In genomic region chr5:10505517-10506095, GRCh38 we compare ENCODE assay signal across 11 cellular contexts. TPM values are rescaled to one million over a fixed set of nuclear protein-coding genes. Genes with fewer than 3 reads are reported as not detected.
DNase-seq lines count a peak whose midpoint lies in the region; ATAC-seq, FAIRE-seq and TF ChIP-seq lines count a peak whose summit lies in the region.
"Had no signal": no experiment of that assay in that cellular context is flagged by ENCODE, and none has a peak within 500 bp of the region (broad histone marks: within the 10 kb centered on the region; RNA-seq: fewer than 3 reads in every experiment).

No MANE protein-coding gene starts in this region.

- peak overlapping the region in 4 of 7 donors; percentile 30 to 43 (median 40) for H3K27ac Mint-ChIP-seq in CD14-positive monocyte

- peak overlapping the region in 1 of 2 donors; percentile 15 for H3K4me3 Mint-ChIP-seq in CD14-positive monocyte

- DNase-seq in CD14-positive monocyte (ENCODE audit: low spot score), result no peak
- DNase-seq in SIG-M5 (lab: John Stamatoyannopoulos, UW), result peak; percentile 82
- no peak for DNase-seq in HTR-8/SVneo (ENCODE audit: insufficient read length, low spot score)
- DNase-seq in NCI-H748 (lab: John Stamatoyannopoulos, UW; ENCODE audit: unreplicated experiment), result no peak
- no peak for DNase-seq in activated T-cell treated with anti-CD3 and anti-CD28 coated beads, Interleukin-2, amount 50 U/mL, for 48 hours
- DNase-seq: esophagus squamous epithelium, left ventricle myocardium superior, NCI-H526 treated with DMSO at 0.1 percent for 48 hours had no signal

- H3K9me3 Mint-ChIP-seq in CD14-positive monocyte, result peaks cover 0 to 5% (median 2%) of the 10 kb centered on the region in 7 donors

- no peaks in the 10 kb centered on the region for H3K36me3 Mint-ChIP-seq in CD14-positive monocyte

- H3K27me3 Mint-ChIP-seq in CD14-positive monocyte (ENCODE audit: low read depth in 3 of 3), result peaks cover 0 to 6% (median 0%) of the 10 kb centered on the region in 3 donors

- no peak for TF ChIP-seq CTCF in CD14-positive monocyte (IDR thresholded peaks at IDR 0.05)

- peak; percentile 65 for ATAC-seq in GM21390 (IDR thresholded peaks at IDR 0.05; ENCODE audit: unreplicated experiment)
- ATAC-seq in HG03175 (IDR thresholded peaks at IDR 0.05; ENCODE audit: unreplicated experiment), result peak; percentile 84
- ATAC-seq in HG02970 (IDR thresholded peaks at IDR 0.05; ENCODE audit: low FRiP score, unreplicated experiment), result no peak
- ATAC-seq: left ventricle myocardium superior had no signal

- intact Hi-C loops in CD14-positive monocyte (cut with micrococcal nuclease), result no loop called here

- H3K4me1 Mint-ChIP-seq in CD14-positive monocyte, result peaks cover 29% of the 10 kb centered on the region

- FAIRE-seq in HTR-8/SVneo (lab: Jason Lieb, UNC), result no peak

RNA-seq across cellular contexts. Expression of gene ANKRD33B, which starts 58.3 kb away (rescaled TPM):
- not detected for polyA plus RNA-seq in CD14-positive monocyte
